Comparison of ENCODE assay signal across 21 cellular contexts in genomic region chr20:44737116-44737515, GRCh38. TPM values are rescaled to one million over a fixed set of nuclear protein-coding genes. Genes with fewer than 3 reads are reported as not detected.
"Had no signal": no experiment of that assay in that cellular context is flagged by ENCODE, and none has a peak within 500 bp of the region (broad histone marks: within the 10 kb centered on the region; RNA-seq: fewer than 3 reads in every experiment).

No MANE protein-coding gene starts in this region.

- ATAC-seq: left lobe of liver, lower lobe of right lung, WTC11 had no signal

- H3K27ac ChIP-seq: foreskin keratinocyte, lower lobe of right lung had no signal

- H3K4me3 Mint-ChIP-seq: activated CD8-positive, alpha-beta T cell treated with anti-CD3 and anti-CD28 coated beads, Interleukin-2, amount 10 ng/mL, durations not matched to agents 7 days and 5 days; activated T-helper 1 cell treated with anti-CD3 and anti-CD28 coated beads, Interleukin-12 subunit alpha, Interleukin-12 subunit beta, Interleukin-2, Interleukin-4 antibody, amounts not matched to agents 30 ng/mL and 10 ng/mL and 1 ng/mL, durations not matched to agents 14 hours and 24 hours and 36 hours; neural crest cell; T-helper 1 cell treated with Interleukin-12 subunit alpha and Interleukin-12 subunit beta and Interleukin-4 antibody, amounts not matched to agents 30 μg/mL and 1 μg/mL, for 36 hours; WTC11 had no signal

- H3K4me3 ChIP-seq: lower lobe of right lung had no signal

- H3K36me3 Mint-ChIP-seq: WTC11 had no signal

- H3K4me1 ChIP-seq: foreskin keratinocyte, lower lobe of right lung had no signal

- DNase-seq: activated CD8-positive, alpha-beta T cell treated with anti-CD3 and anti-CD28 coated beads, Interleukin-2, amount 10 ng/mL, durations not matched to agents 7 days and 5 days; activated gamma-delta T cell treated with Interleukin-2 at 50 U/mL for 16 hours; aorta; effector memory CD4-positive, alpha-beta T cell; foreskin keratinocyte; lower lobe of right lung; naive B cell; retina; stimulated activated CD4-positive, alpha-beta T cell treated with anti-CD3 and anti-CD28 coated beads, Interleukin-2, amount 100 ng/mL, for 48 hours; stimulated activated CD8-positive, alpha-beta memory T cell treated with anti-CD3 and anti-CD28 coated beads, Interleukin-4, amount 100 ng/mL, for 48 hours; stimulated activated naive CD4-positive, alpha-beta T cell treated with Interleukin-2 at 50 U/mL for 16 hours; T1000 had no signal

- H3K9me3 ChIP-seq: lower lobe of right lung had no signal

- H3K36me3 ChIP-seq: lower lobe of right lung had no signal

- H3K27ac Mint-ChIP-seq: activated CD8-positive, alpha-beta T cell treated with anti-CD3 and anti-CD28 coated beads, Interleukin-2, amount 10 ng/mL, durations not matched to agents 7 days and 5 days; activated T-helper 1 cell treated with anti-CD3 and anti-CD28 coated beads, Interleukin-12 subunit alpha, Interleukin-12 subunit beta, Interleukin-2, Interleukin-4 antibody, amounts not matched to agents 30 ng/mL and 10 ng/mL and 1 ng/mL, durations not matched to agents 14 hours and 24 hours and 36 hours; T-helper 1 cell treated with Interleukin-12 subunit alpha and Interleukin-12 subunit beta and Interleukin-4 antibody, amounts not matched to agents 30 μg/mL and 1 μg/mL, for 36 hours; WTC11 had no signal

RNA-seq across cellular contexts. Expression of gene KCNK15, which starts 8.5 kb away (rescaled TPM):
- total RNA-seq: activated CD8-positive, alpha-beta T cell treated with anti-CD3 and anti-CD28 coated beads, Interleukin-2, amount 10 ng/mL, durations not matched to agents 7 days and 5 days; dermis microvascular lymphatic vessel endothelial cell; foreskin keratinocyte; neural crest cell had no signal

RNA-seq across cellular contexts. Expression of gene CCN5, which starts 21.9 kb away (rescaled TPM):
- total RNA-seq: activated CD8-positive, alpha-beta T cell treated with anti-CD3 and anti-CD28 coated beads, Interleukin-2, amount 10 ng/mL, durations not matched to agents 7 days and 5 days; activated naive CD4-positive, alpha-beta T cell treated with anti-CD3 and anti-CD28 coated beads, Interleukin-2, amount 50 U/mL, for 72 hours; activated T-helper 1 cell treated with anti-CD3 and anti-CD28 coated beads, Interleukin-12 subunit alpha, Interleukin-12 subunit beta, Interleukin-2, Interleukin-4 antibody, amounts not matched to agents 30 ng/mL and 10 ng/mL and 1 ng/mL, durations not matched to agents 14 hours and 24 hours and 36 hours; dermis microvascular lymphatic vessel endothelial cell; foreskin keratinocyte; glomerular endothelial cell; kidney epithelial cell; neural crest cell had no signal
- polyA plus RNA-seq: foreskin keratinocyte had no signal
